In the genomic region with DNA sequence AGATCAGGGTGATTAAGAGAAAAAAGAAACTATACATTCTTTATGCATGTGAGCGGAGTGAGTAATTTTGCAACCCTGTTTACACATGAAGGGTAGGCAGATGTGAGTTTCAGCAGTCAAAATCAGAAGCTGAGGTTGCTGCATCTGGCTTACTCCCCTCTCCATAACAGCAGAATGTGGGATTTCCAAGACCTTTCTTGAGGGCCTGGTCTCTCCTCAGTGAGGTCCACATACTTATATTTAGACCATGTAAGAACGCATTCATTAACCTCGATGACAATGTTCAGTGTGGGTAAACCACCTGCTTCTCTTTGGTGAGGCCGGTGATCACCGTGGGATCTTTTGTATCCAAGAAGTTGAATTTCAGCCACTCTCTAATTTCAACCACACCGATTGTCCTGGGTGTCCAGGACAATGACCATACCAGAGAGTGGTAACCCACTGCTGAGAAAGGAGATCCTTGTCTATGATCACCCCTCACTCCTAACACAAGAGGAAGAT, we compare ENCODE assay signal across 10 cellular contexts. TPM values are rescaled to one million over a fixed set of nuclear protein-coding genes. Genes with fewer than 3 reads are reported as not detected.
A peak's percentile ranks its signal among the peaks of the same experiment; 100 is the strongest.
DNase-seq lines count a peak whose midpoint lies in the region; ATAC-seq and TF ChIP-seq lines count a peak whose summit lies in the region.
"Had no signal": no experiment of that assay in that cellular context is flagged by ENCODE, and none has a peak within 500 bp of the region (broad histone marks: within the 10 kb centered on the region; RNA-seq: fewer than 3 reads in every experiment).

No MANE protein-coding gene starts in this region.

- no peaks in the 10 kb centered on the region for H3K9me3 Mint-ChIP-seq in central memory CD8-positive, alpha-beta T cell
- no peaks in the 10 kb centered on the region for H3K9me3 Mint-ChIP-seq in glutamatergic neuron (ENCODE audit: unreplicated experiment)

- H3K4me1 Mint-ChIP-seq in central memory CD8-positive, alpha-beta T cell, result peaks cover 97% of the 10 kb centered on the region
- H3K4me1 Mint-ChIP-seq in glutamatergic neuron (ENCODE audit: low read depth, unreplicated experiment), result no peaks in the 10 kb centered on the region

- peaks cover 7% of the 10 kb centered on the region for H3K36me3 Mint-ChIP-seq in central memory CD8-positive, alpha-beta T cell (ENCODE audit: insufficient read depth)
- H3K36me3 Mint-ChIP-seq in glutamatergic neuron (ENCODE audit: unreplicated experiment), result no peaks in the 10 kb centered on the region

- DNase-seq in central memory CD8-positive, alpha-beta T cell (ENCODE audit: low spot score in 2 of 2), result no peak
- DNase-seq in A172 (ENCODE audit: low spot score), result no peak
- no peak for DNase-seq in effector CD8-positive, alpha-beta T cell (lab: John Stamatoyannopoulos, UW)
- DNase-seq in foreskin melanocyte, result no peak
- no peak for DNase-seq in glutamatergic neuron
- DNase-seq: left cardiac atrium, NCI-H1105 had no signal

- peak overlapping the region; percentile 2 for H3K27ac Mint-ChIP-seq in central memory CD8-positive, alpha-beta T cell (ENCODE audit: low read depth)
- H3K27ac Mint-ChIP-seq in glutamatergic neuron (ENCODE audit: unreplicated experiment), result no peak overlapping the region

- ATAC-seq in GM18502 (IDR thresholded peaks at IDR 0.05; ENCODE audit: poor library complexity, unreplicated experiment) (peak; percentile 68), GM21360 (IDR thresholded peaks at IDR 0.05; ENCODE audit: unreplicated experiment) (peak; percentile 50), HG03196 (IDR thresholded peaks at IDR 0.05; ENCODE audit: unreplicated experiment) (peak; percentile 54)
- ATAC-seq in central memory CD8-positive, alpha-beta T cell (replicated peaks; ENCODE audit: extremely low read depth, poor library complexity, severe bottlenecking), result no peak
- ATAC-seq: left cardiac atrium had no signal

- no peak overlapping the region for H3K4me3 Mint-ChIP-seq in central memory CD8-positive, alpha-beta T cell
- no peak overlapping the region for H3K4me3 Mint-ChIP-seq in glutamatergic neuron (ENCODE audit: unreplicated experiment)

- no peak for TF ChIP-seq CTCF in glutamatergic neuron (IDR thresholded peaks at IDR 0.05; ENCODE audit: partially characterized antibody, unreplicated experiment)

- no peaks in the 10 kb centered on the region for H3K27me3 Mint-ChIP-seq in central memory CD8-positive, alpha-beta T cell
- peaks cover 3% of the 10 kb centered on the region for H3K27me3 Mint-ChIP-seq in glutamatergic neuron (ENCODE audit: unreplicated experiment)

RNA-seq across cellular contexts. Expression of gene RAP1A, which starts 18.7 kb away (rescaled TPM):
- 27.9 and 34.5 TPM in 2 replicates for total RNA-seq in A172 (2014; rRNA removed; shearing (Covaris generic))
- 17.9 TPM for total RNA-seq in glutamatergic neuron (ENCODE audit: unreplicated experiment)
